ENCODE assay signal across 2 cellular contexts in the genomic region with DNA sequence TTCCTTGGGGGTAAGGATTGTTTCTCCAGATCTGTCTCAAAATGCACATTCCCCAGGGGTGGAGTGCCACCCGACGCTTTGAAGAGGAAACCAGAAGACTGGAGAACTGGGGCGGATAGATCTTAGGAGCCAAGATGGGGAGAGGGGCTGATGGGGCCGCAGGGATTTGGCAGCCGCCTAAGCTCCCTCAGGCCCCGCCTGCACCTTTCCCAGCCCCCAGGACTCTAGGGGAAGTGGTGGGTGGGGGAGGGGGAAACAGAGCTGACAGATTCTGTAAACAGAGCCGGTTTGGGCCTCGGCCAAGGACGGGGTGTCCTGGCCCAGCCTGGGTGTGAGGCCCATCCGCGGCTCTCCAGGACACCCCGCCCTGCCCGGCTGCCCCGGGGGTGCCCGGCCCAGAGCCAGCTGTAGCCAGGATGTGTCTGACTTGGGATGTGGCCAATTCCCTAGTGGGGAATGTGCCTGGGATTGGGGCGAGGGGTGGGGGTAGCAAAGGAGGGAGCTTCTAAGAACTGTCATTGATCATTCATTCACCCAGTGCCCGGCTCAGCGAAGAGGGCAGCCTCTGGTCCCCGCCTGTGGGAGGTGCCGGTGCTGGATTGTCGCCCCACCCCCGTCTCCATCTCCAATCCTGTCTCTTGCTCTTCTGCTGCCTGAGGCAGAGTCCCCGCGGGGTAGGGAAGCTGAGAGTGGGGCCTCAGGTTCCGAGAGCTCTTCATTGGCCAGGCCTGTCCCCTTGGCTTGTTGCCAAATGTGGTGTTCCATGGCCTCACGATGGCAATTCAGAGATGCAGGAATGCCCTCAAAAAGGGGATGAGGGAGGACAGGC.
TF ChIP-seq lines count a peak whose summit lies in the region.

No MANE protein-coding gene starts in this region.

TF ChIP-seq in A549, 52 proteins besides CTCF, POLR2A, EP300 and RAD21 (continues in another document):
- TF ChIP-seq HOXA7 (CRISPR knock-in tag; IDR thresholded peaks at IDR 0.05): no peak
- TF ChIP-seq RFX5 (IDR thresholded peaks at IDR 0.05): no peak
- no peak for TF ChIP-seq NFE2L2 (conservative IDR thresholded peaks at IDR 0.05; ENCODE audit: low read length)
- no peak for TF ChIP-seq EHF (CRISPR knock-in tag; IDR thresholded peaks at IDR 0.05)
- no peak for TF ChIP-seq ATOH8 (CRISPR knock-in tag; IDR thresholded peaks at IDR 0.05; ENCODE audit: low read depth)
- TF ChIP-seq RARB (CRISPR knock-in tag; IDR thresholded peaks at IDR 0.05): no peak
- TF ChIP-seq ESRRA (IDR thresholded peaks at IDR 0.05; ENCODE audit: borderline replicate concordance, low read length): no peak
- 0 out of 2 replicates have a peak, but pooled peaks have one; percentile 61 for TF ChIP-seq TFCP2L1 (CRISPR knock-in tag; IDR thresholded peaks at IDR 0.05)
- no peak for TF ChIP-seq KDM1A (IDR thresholded peaks at IDR 0.05; ENCODE audit: low read depth)
- TF ChIP-seq HEYL (CRISPR knock-in tag; IDR thresholded peaks at IDR 0.05): no peak
- TF ChIP-seq FOSB (CRISPR knock-in tag; IDR thresholded peaks at IDR 0.05): peak; percentile 54; the same call in 1 of the 2 replicates
- 0 out of 2 replicates have a peak, but pooled peaks have one; percentile 16 for TF ChIP-seq TP53 (CRISPR knock-in tag; IDR thresholded peaks at IDR 0.05)
- TF ChIP-seq MAZ (IDR thresholded peaks at IDR 0.05; ENCODE audit: borderline replicate concordance, low read depth, low read length): peak; percentile 60; the same call in 1 of the 2 replicates
- TF ChIP-seq ZSCAN20 (CRISPR knock-in tag; IDR thresholded peaks at IDR 0.05): no peak
- no peak for TF ChIP-seq CBX8 (IDR thresholded peaks at IDR 0.05)
- no peak for TF ChIP-seq MAFK (IDR thresholded peaks at IDR 0.05; ENCODE audit: partially characterized antibody)
- TF ChIP-seq BHLHE40 (IDR thresholded peaks at IDR 0.05; ENCODE audit: low read depth, low read length): no peak
- no peak for TF ChIP-seq KDM5A (IDR thresholded peaks at IDR 0.05)
- no peak for TF ChIP-seq EHMT2 (IDR thresholded peaks at IDR 0.05; ENCODE audit: low read depth)
- TF ChIP-seq JUN (IDR thresholded peaks at IDR 0.05): peak; percentile 82 to 90; a peak in 4 of 5 replicates
- TF ChIP-seq CHD2 (IDR thresholded peaks at IDR 0.05; ENCODE audit: low read length, partially characterized antibody): peak; percentile 57
- TF ChIP-seq, protein P1, sequence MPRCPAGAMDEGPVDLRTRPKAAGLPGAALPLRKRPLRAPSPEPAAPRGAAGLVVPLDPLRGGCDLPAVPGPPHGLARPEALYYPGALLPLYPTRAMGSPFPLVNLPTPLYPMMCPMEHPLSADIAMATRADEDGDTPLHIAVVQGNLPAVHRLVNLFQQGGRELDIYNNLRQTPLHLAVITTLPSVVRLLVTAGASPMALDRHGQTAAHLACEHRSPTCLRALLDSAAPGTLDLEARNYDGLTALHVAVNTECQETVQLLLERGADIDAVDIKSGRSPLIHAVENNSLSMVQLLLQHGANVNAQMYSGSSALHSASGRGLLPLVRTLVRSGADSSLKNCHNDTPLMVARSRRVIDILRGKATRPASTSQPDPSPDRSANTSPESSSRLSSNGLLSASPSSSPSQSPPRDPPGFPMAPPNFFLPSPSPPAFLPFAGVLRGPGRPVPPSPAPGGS (IDR thresholded peaks at IDR 0.05): no peak
- TF ChIP-seq CHD4 (IDR thresholded peaks at IDR 0.05; ENCODE audit: borderline replicate concordance): no peak
- TF ChIP-seq MAX (IDR thresholded peaks at IDR 0.05): peak; percentile 79
- no peak for TF ChIP-seq HOXB5 (CRISPR knock-in tag; IDR thresholded peaks at IDR 0.05)
- no peak for TF ChIP-seq MYC (IDR thresholded peaks at IDR 0.05; ENCODE audit: borderline replicate concordance, low read length)
- TF ChIP-seq RNF2 (IDR thresholded peaks at IDR 0.05; ENCODE audit: borderline replicate concordance, low read depth): no peak
- TF ChIP-seq JUNB (IDR thresholded peaks at IDR 0.05): no peak
- TF ChIP-seq ZNF302 (CRISPR knock-in tag; IDR thresholded peaks at IDR 0.05): no peak
- no peak for TF ChIP-seq SREBF2 (IDR thresholded peaks at IDR 0.05)
- TF ChIP-seq, protein P2, sequence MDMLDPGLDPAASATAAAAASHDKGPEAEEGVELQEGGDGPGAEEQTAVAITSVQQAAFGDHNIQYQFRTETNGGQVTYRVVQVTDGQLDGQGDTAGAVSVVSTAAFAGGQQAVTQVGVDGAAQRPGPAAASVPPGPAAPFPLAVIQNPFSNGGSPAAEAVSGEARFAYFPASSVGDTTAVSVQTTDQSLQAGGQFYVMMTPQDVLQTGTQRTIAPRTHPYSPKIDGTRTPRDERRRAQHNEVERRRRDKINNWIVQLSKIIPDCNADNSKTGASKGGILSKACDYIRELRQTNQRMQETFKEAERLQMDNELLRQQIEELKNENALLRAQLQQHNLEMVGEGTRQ (IDR thresholded peaks at IDR 0.05): no peak
- TF ChIP-seq PBX3 (IDR thresholded peaks at IDR 0.05): peak; percentile 39; the same call in 1 of the 2 replicates
- no peak for TF ChIP-seq HDAC2 (IDR thresholded peaks at IDR 0.05)
- no peak for TF ChIP-seq CBX2 (IDR thresholded peaks at IDR 0.05; ENCODE audit: borderline replicate concordance, low read depth)
- TF ChIP-seq ZFP36 (IDR thresholded peaks at IDR 0.05; ENCODE audit: borderline replicate concordance, partially characterized antibody): no peak
- no peak for TF ChIP-seq POLR2AphosphoS2 (conservative IDR thresholded peaks at IDR 0.05; ENCODE audit: low read length)
- TF ChIP-seq ZC3H11A (IDR thresholded peaks at IDR 0.05): no peak
- peak; percentile 50; the same call in 1 of the 2 replicates for TF ChIP-seq PHF8 (IDR thresholded peaks at IDR 0.05; ENCODE audit: borderline replicate concordance, low read depth)

TF ChIP-seq in H1, 55 proteins besides CTCF, POLR2A, EP300 and RAD21:
- TF ChIP-seq SRF (IDR thresholded peaks at IDR 0.05; ENCODE audit: low read depth, low read length): no peak
- no peak for TF ChIP-seq EGR1 (IDR thresholded peaks at IDR 0.05; ENCODE audit: borderline replicate concordance, low read depth, low read length)
- peak; percentile 76 for TF ChIP-seq ASH2L (IDR thresholded peaks at IDR 0.05; ENCODE audit: low read length)
- no peak for TF ChIP-seq SUZ12 (IDR thresholded peaks at IDR 0.05; ENCODE audit: low read length)
- 0 out of 2 replicates have a peak, but pooled peaks have one; percentile 14 for TF ChIP-seq YY1 (IDR thresholded peaks at IDR 0.05; ENCODE audit: low read depth, low read length)
- TF ChIP-seq PHF8 (conservative IDR thresholded peaks at IDR 0.05; ENCODE audit: low read depth, low read length): 0 out of 2 replicates have a peak, but pooled peaks have one; percentile 13
- TF ChIP-seq, protein P3, sequence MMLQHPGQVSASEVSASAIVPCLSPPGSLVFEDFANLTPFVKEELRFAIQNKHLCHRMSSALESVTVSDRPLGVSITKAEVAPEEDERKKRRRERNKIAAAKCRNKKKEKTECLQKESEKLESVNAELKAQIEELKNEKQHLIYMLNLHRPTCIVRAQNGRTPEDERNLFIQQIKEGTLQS (IDR thresholded peaks at IDR 0.05; ENCODE audit: insufficient read depth, low read depth, low read length): no peak
- peak; percentile 20 for TF ChIP-seq KDM4A (IDR thresholded peaks at IDR 0.05; ENCODE audit: low read depth, low read length, severe bottlenecking)
- 0 out of 2 replicates have a peak, but pooled peaks have one; percentile 39 for TF ChIP-seq TAF1 (IDR thresholded peaks at IDR 0.05; ENCODE audit: low read depth, low read length)
- 0 out of 4 replicates have a peak, but pooled peaks of 1 of the 2 experiments have one; percentile 15 for TF ChIP-seq SIN3A (conservative IDR thresholded peaks at IDR 0.05 in 1 of 2, IDR thresholded peaks at IDR 0.05 in 1 of 2; ENCODE audit: low read depth in 1 of 2, low read length in 2 of 2)
- 0 out of 2 replicates have a peak, but pooled peaks have one; percentile 23 for TF ChIP-seq POLR2AphosphoS5 (IDR thresholded peaks at IDR 0.05; ENCODE audit: low read depth, low read length)
- no peak for TF ChIP-seq BRCA1 (IDR thresholded peaks at IDR 0.05; ENCODE audit: low read depth, low read length)
- no peak for TF ChIP-seq CEBPB (IDR thresholded peaks at IDR 0.05; ENCODE audit: low read depth, low read length)
- peak; percentile 40; the same call in 1 of the 2 replicates for TF ChIP-seq SP1 (IDR thresholded peaks at IDR 0.05; ENCODE audit: low read depth, low read length)
